Comparison of ENCODE assay signal across 7 cellular contexts in the genomic region with DNA sequence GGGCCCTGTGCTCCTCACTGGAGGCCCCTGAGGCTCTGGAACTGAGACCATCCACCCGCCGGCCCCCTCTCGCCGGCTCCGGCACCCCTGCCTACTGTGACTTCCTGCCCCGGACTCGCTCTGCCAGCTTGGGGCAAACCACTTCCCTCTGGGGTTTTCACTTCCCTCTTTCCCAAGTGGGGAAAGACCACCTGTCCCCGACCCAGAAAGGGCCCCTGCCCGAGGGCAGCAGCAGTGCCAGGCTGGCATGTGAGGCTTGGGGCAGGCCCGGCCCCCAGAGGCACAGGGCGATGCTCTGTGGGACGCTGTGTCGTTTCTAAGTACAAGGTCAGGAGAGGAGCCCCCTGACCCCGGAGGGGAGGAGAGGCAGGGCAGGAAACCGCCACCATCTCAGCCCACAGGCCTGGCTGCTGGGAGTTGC. TPM values are rescaled to one million over a fixed set of nuclear protein-coding genes. Genes with fewer than 3 reads are reported as not detected.
DNase-seq lines count a peak whose midpoint lies in the region; ATAC-seq and TF ChIP-seq lines count a peak whose summit lies in the region.
"Not testable (repeated sequence)": the region's sequence is repeated elsewhere in the genome, so short reads cannot be mapped to it uniquely, and the experiment has no call there.

No MANE protein-coding gene starts in this region.

- not testable (repeated sequence) for H3K79me2 ChIP-seq in DND-41 (ENCODE audit: insufficient read depth, low read length)

- ATAC-seq in DND-41 (ENCODE audit: insufficient read depth, low read depth) (peak; percentile 76), GM21381 (IDR thresholded peaks at IDR 0.05; ENCODE audit: unreplicated experiment) (peak; percentile 46), HG03432 (IDR thresholded peaks at IDR 0.05; ENCODE audit: unreplicated experiment) (peak; percentile 50), left lung (peak; percentile 44), sciatic nerve (peak; percentile 57)
- ATAC-seq in activated CD8-positive, alpha-beta T cell treated with anti-CD3 and anti-CD28 coated beads for 36 hours: peak; percentile 61
- ATAC-seq in central memory CD8-positive, alpha-beta T cell (replicated peaks; ENCODE audit: extremely low read depth, poor library complexity, severe bottlenecking): peak; percentile 61

- H3K27ac Mint-ChIP-seq in activated CD8-positive, alpha-beta T cell treated with anti-CD3 and anti-CD28 coated beads for 36 hours; central memory CD8-positive, alpha-beta T cell (ENCODE audit: low read depth): not testable (repeated sequence)

- H3K9me3 Mint-ChIP-seq in activated CD8-positive, alpha-beta T cell treated with anti-CD3 and anti-CD28 coated beads for 36 hours; central memory CD8-positive, alpha-beta T cell: not testable (repeated sequence)

- H3K4me3 ChIP-seq in DND-41 (ENCODE audit: low read depth in 1 of 2, low read length in 2 of 2); left lung: not testable (repeated sequence)

- H3K4me1 ChIP-seq in DND-41 (ENCODE audit: insufficient read depth, low read length); left lung: not testable (repeated sequence)

- not testable (repeated sequence) for H3K4me1 Mint-ChIP-seq in activated CD8-positive, alpha-beta T cell treated with anti-CD3 and anti-CD28 coated beads for 36 hours (ENCODE audit: low read depth); central memory CD8-positive, alpha-beta T cell

- not testable (repeated sequence) for H3K27me3 ChIP-seq in DND-41 (ENCODE audit: insufficient read depth, low read length, poor library complexity); left lung

- CTCF ChIA-PET in activated CD8-positive, alpha-beta T cell treated with anti-CD3 and anti-CD28 coated beads for 36 hours (lab: Charles Lee): not testable (repeated sequence)

- H3K9me3 ChIP-seq in DND-41 (ENCODE audit: insufficient read depth, low read length, severe bottlenecking); left lung: not testable (repeated sequence)

- not testable (repeated sequence) for H3K36me3 ChIP-seq in DND-41 (ENCODE audit: insufficient read depth, low read length); left lung

- H3K4me3 Mint-ChIP-seq in activated CD8-positive, alpha-beta T cell treated with anti-CD3 and anti-CD28 coated beads for 36 hours; central memory CD8-positive, alpha-beta T cell: not testable (repeated sequence)

- H3K36me3 Mint-ChIP-seq in activated CD8-positive, alpha-beta T cell treated with anti-CD3 and anti-CD28 coated beads for 36 hours (ENCODE audit: low read depth); central memory CD8-positive, alpha-beta T cell (ENCODE audit: insufficient read depth): not testable (repeated sequence)

- TF ChIP-seq CTCF in DND-41 (IDR thresholded peaks at IDR 0.05; ENCODE audit: borderline replicate concordance, extremely low read depth, low read length, poor library complexity, severe bottlenecking); activated CD8-positive, alpha-beta T cell treated with anti-CD3 and anti-CD28 coated beads for 36 hours (IDR thresholded peaks at IDR 0.05); left lung (IDR thresholded peaks at IDR 0.05): not testable (repeated sequence)

- not testable (repeated sequence) for H3K4me2 ChIP-seq in DND-41 (ENCODE audit: insufficient read depth, low read length)

- not testable (repeated sequence) for H2AFZ ChIP-seq in DND-41 (ENCODE audit: low read depth, low read length)

- not testable (repeated sequence) for H3K27ac ChIP-seq in DND-41 (ENCODE audit: low read length); left lung

- intact Hi-C loops in activated CD8-positive, alpha-beta T cell treated with anti-CD3 and anti-CD28 coated beads for 36 hours (cut with micrococcal nuclease); left lung (cut with DNase I); sciatic nerve (cut with DNase I): not testable (repeated sequence)

- H3K9ac ChIP-seq in DND-41 (ENCODE audit: low read depth, low read length): not testable (repeated sequence)

- H4K20me1 ChIP-seq in DND-41 (ENCODE audit: insufficient read depth, low read length): not testable (repeated sequence)

- not testable (repeated sequence) for DNase-seq in DND-41; activated CD8-positive, alpha-beta T cell treated with anti-CD3 and anti-CD28 coated beads for 36 hours; central memory CD8-positive, alpha-beta T cell (ENCODE audit: low spot score in 2 of 2); left lung; sciatic nerve (ENCODE audit: low spot score)

- not testable (repeated sequence) for H3K27me3 Mint-ChIP-seq in activated CD8-positive, alpha-beta T cell treated with anti-CD3 and anti-CD28 coated beads for 36 hours; central memory CD8-positive, alpha-beta T cell

- POLR2A ChIA-PET in activated CD8-positive, alpha-beta T cell treated with anti-CD3 and anti-CD28 coated beads for 36 hours (lab: Charles Lee): not testable (repeated sequence)

RNA-seq across cellular contexts. Expression of gene SIK1, which starts 27.3 kb away (rescaled TPM):
- total RNA-seq in activated CD8-positive, alpha-beta T cell treated with anti-CD3 and anti-CD28 coated beads for 36 hours: 10 to 100 TPM; 23.8 to 27.3 TPM
- total RNA-seq in left lung (10 to 100 TPM; 33.3 to 61.0 TPM), sciatic nerve (59.9 TPM)
